Comparison of ENCODE assay signal across 1 cellular context in the genomic region with DNA sequence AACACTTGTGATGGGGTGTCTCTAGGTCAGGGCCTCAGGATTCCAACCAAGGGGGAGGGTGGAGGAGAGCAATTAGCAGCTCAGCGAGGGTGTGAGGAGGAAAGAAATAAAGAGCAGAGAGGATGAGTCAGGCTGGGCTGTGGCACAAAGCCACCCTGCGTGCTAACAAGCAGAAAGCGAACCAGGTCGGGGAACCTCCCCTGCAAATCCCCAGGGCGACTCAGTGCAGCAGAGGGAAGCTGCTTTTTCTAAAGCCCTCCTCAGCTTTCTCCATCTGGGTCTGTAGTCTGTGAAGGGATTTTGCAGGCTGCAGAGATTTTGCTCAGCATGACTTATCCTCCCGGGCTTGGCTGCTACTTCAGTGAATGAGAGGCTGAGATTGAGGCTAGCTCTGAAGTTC.
TF ChIP-seq lines count a peak whose summit lies in the region.

No MANE protein-coding gene starts in this region.

TF ChIP-seq in H1, 55 proteins besides CTCF, POLR2A, EP300 and RAD21:
- no peak for TF ChIP-seq NANOG (IDR thresholded peaks at IDR 0.05; ENCODE audit: insufficient read depth, low read depth, low read length, poor library complexity, severe bottlenecking)
- no peak for TF ChIP-seq GABPA (IDR thresholded peaks at IDR 0.05; ENCODE audit: borderline replicate concordance, insufficient read depth, low read length)
- no peak for TF ChIP-seq RXRA (IDR thresholded peaks at IDR 0.05; ENCODE audit: insufficient read depth, low read depth, low read length)
- no peak for TF ChIP-seq SRF (IDR thresholded peaks at IDR 0.05; ENCODE audit: low read depth, low read length)
- TF ChIP-seq, protein P1, sequence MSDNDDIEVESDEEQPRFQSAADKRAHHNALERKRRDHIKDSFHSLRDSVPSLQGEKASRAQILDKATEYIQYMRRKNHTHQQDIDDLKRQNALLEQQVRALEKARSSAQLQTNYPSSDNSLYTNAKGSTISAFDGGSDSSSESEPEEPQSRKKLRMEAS (IDR thresholded peaks at IDR 0.05), result no peak
- TF ChIP-seq, protein P2, sequence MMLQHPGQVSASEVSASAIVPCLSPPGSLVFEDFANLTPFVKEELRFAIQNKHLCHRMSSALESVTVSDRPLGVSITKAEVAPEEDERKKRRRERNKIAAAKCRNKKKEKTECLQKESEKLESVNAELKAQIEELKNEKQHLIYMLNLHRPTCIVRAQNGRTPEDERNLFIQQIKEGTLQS (IDR thresholded peaks at IDR 0.05; ENCODE audit: insufficient read depth, low read depth, low read length), result no peak
- TF ChIP-seq, protein P3, sequence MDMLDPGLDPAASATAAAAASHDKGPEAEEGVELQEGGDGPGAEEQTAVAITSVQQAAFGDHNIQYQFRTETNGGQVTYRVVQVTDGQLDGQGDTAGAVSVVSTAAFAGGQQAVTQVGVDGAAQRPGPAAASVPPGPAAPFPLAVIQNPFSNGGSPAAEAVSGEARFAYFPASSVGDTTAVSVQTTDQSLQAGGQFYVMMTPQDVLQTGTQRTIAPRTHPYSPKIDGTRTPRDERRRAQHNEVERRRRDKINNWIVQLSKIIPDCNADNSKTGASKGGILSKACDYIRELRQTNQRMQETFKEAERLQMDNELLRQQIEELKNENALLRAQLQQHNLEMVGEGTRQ (IDR thresholded peaks at IDR 0.05; ENCODE audit: low read length), result no peak
- TF ChIP-seq TBP (IDR thresholded peaks at IDR 0.05; ENCODE audit: low read depth, low read length), result peak; percentile 29; the same call in 1 of the 2 replicates
- no peak for TF ChIP-seq BRCA1 (IDR thresholded peaks at IDR 0.05; ENCODE audit: low read depth, low read length)
- no peak for TF ChIP-seq EGR1 (IDR thresholded peaks at IDR 0.05; ENCODE audit: borderline replicate concordance, low read depth, low read length)
- TF ChIP-seq TAF1 (IDR thresholded peaks at IDR 0.05; ENCODE audit: low read depth, low read length), result no peak
- no peak for TF ChIP-seq ZNF274 (IDR thresholded peaks at IDR 0.05; ENCODE audit: borderline replicate concordance, extremely low read depth, low read length)
- peak; percentile 65; the same call in 1 of the 2 replicates for TF ChIP-seq JUND (IDR thresholded peaks at IDR 0.05; ENCODE audit: low read length)
- no peak for TF ChIP-seq RFX5 (IDR thresholded peaks at IDR 0.05; ENCODE audit: borderline replicate concordance, low read depth, low read length)
- TF ChIP-seq SP4 (IDR thresholded peaks at IDR 0.05; ENCODE audit: low read length), result no peak
- no peak for TF ChIP-seq SIN3A (conservative IDR thresholded peaks at IDR 0.05 in 1 of 2, IDR thresholded peaks at IDR 0.05 in 1 of 2; ENCODE audit: low read depth in 1 of 2, low read length in 2 of 2)
- no peak for TF ChIP-seq SP2 (IDR thresholded peaks at IDR 0.05; ENCODE audit: low read length)
- 0 out of 2 replicates have a peak, but pooled peaks have one; percentile 57 for TF ChIP-seq RBBP5 (IDR thresholded peaks at IDR 0.05; ENCODE audit: borderline replicate concordance, low read depth, low read length)
